11 cellular contexts compared by ENCODE assay signal in genomic region chr3:111326144-111326995, GRCh38.
DNase-seq lines count a peak whose midpoint lies in the region; ATAC-seq and TF ChIP-seq lines count a peak whose summit lies in the region.
"Had no signal": no experiment of that assay in that cellular context is flagged by ENCODE, and none has a peak within 500 bp of the region (broad histone marks: within the 10 kb centered on the region; RNA-seq: fewer than 3 reads in every experiment).

No MANE protein-coding gene starts in this region.

- WGBS in psoas muscle, 3 donors, result 89 to 94% (median 92%) methylated on average over 4 of the region's 4 CpGs

- H3K27me3 Mint-ChIP-seq in endothelial cell (ENCODE audit: unreplicated experiment), result no peaks in the 10 kb centered on the region

- TF ChIP-seq CTCF in endothelial cell (IDR thresholded peaks at IDR 0.05; ENCODE audit: unreplicated experiment), result no peak
- no peak for TF ChIP-seq CTCF in psoas muscle (IDR thresholded peaks at IDR 0.05)

- intact Hi-C loops in psoas muscle (cut with DNase I), result no loop called here

- DNase-seq in GM04504 (ENCODE audit: low read depth), result peak; percentile 87
- peak; percentile 81 for DNase-seq in M059J (ENCODE audit: low read depth)
- peak; percentile 60 for DNase-seq in fibroblast of the conjunctiva (ENCODE audit: low read depth)
- DNase-seq in endothelial cell (ENCODE audit: low spot score), result no peak
- DNase-seq in activated gamma-delta T cell (lab: John Stamatoyannopoulos, UW), result no peak
- no peak for DNase-seq in psoas muscle
- DNase-seq: NCI-H526 treated with DMSO at 0.1 percent for 48 hours, retina had no signal

- no peak overlapping the region for H3K4me3 Mint-ChIP-seq in endothelial cell (ENCODE audit: unreplicated experiment)

- no peaks in the 10 kb centered on the region for H3K27me3 ChIP-seq in psoas muscle (ENCODE audit: insufficient read depth in 3 of 3, low read length in 2 of 3)

- no peaks in the 10 kb centered on the region for H3K9me3 ChIP-seq in psoas muscle

- H3K9me3 Mint-ChIP-seq in endothelial cell (ENCODE audit: unreplicated experiment), result no peaks in the 10 kb centered on the region

- peak; percentile 56 for ATAC-seq in GM21447 (IDR thresholded peaks at IDR 0.05; ENCODE audit: unreplicated experiment)
- no peak for ATAC-seq in psoas muscle
- no peak for ATAC-seq in HG02642 (IDR thresholded peaks at IDR 0.05; ENCODE audit: poor library complexity, unreplicated experiment)
- ATAC-seq: K562 had no signal

- H3K36me3 Mint-ChIP-seq in endothelial cell (ENCODE audit: low read depth, unreplicated experiment), result no peaks in the 10 kb centered on the region

- H3K27ac ChIP-seq in psoas muscle, result no peak overlapping the region

- peaks cover 14% of the 10 kb centered on the region for H3K4me1 Mint-ChIP-seq in endothelial cell (ENCODE audit: unreplicated experiment)

- H3K36me3 ChIP-seq in psoas muscle (ENCODE audit: insufficient read depth in 1 of 2, low read depth in 1 of 2), result no peaks in the 10 kb centered on the region

- no peak overlapping the region for H3K4me3 ChIP-seq in psoas muscle
- H3K4me3 ChIP-seq: K562 had no signal

- no peaks in the 10 kb centered on the region for H3K4me1 ChIP-seq in psoas muscle

- H3K27ac Mint-ChIP-seq in endothelial cell (ENCODE audit: unreplicated experiment), result no peak overlapping the region

Comparison
In these comparisons a context has a peak if more than half of its experiments do, and no peak if none do; other contexts are left out.
1. DNase-seq: peak in GM04504 (single experiment), M059J (single experiment) and fibroblast of the conjunctiva (single experiment); none in endothelial cell (single experiment), activated gamma-delta T cell (single experiment) and psoas muscle (0 of 2).